Comparison of ENCODE assay signal across 1 cellular context in the genomic region with DNA sequence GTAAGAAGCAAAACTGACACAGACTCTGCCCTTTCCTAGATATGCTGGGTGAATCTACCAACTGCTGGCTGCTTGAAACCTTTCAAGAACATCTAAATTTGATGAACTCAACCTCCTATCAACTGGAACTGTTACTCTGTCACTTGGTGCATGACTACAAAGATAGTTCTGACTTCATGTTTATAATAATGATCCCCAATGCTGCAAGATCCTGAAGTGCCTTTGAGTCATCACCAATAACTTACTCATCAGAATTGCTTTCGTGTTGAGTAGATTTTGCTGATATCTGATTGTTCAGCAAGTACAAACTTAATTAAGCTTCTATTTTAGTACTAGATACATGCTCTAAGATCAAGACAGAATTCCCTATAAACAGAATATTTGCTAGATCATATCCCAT.
TF ChIP-seq lines count a peak whose summit lies in the region.

No MANE protein-coding gene starts in this region.

TF ChIP-seq in K562, 482 proteins besides CTCF, POLR2A, EP300 and RAD21:
- TF ChIP-seq TRIM24 (IDR thresholded peaks at IDR 0.05) (peak; percentile 19 to 72; a peak in 2 of 4 replicates), CUX1 (CRISPR knock-in tag; IDR thresholded peaks at IDR 0.05) (no peak), MAFG (tag; conservative IDR thresholded peaks at IDR 0.05) (0 out of 2 replicates have a peak, but pooled peaks have one; percentile 6), ATF3 (IDR thresholded peaks at IDR 0.05) (peak; percentile 80), ATF3 (CRISPR knock-in tag; conservative IDR thresholded peaks at IDR 0.05) (no peak), FOSL1 (tag; conservative IDR thresholded peaks at IDR 0.05) (peak; percentile 77), HOXB6 (CRISPR knock-in tag; IDR thresholded peaks at IDR 0.05; ENCODE audit: borderline replicate concordance) (no peak), CEBPG (CRISPR knock-in tag; IDR thresholded peaks at IDR 0.05) (no peak), CEBPG (tag; conservative IDR thresholded peaks at IDR 0.05 in 1 of 2, IDR thresholded peaks at IDR 0.05 in 1 of 2) (peak in 1 of 2 experiments; percentile 62; a peak in 1 of 4 replicates), CEBPB (tag; IDR thresholded peaks at IDR 0.05) (no peak), MED1 (CRISPR knock-in tag; IDR thresholded peaks at IDR 0.05; ENCODE audit: borderline replicate concordance) (no peak), SMAD4 (CRISPR knock-in tag; conservative IDR thresholded peaks at IDR 0.05) (no peak), JUN (IDR thresholded peaks at IDR 0.05; ENCODE audit: borderline replicate concordance, low read depth, low read length) (0 out of 2 replicates have a peak, but pooled peaks have one; percentile 48), JUN (CRISPR knock-in tag; IDR thresholded peaks at IDR 0.05; ENCODE audit: borderline replicate concordance) (no peak), C11orf30 (IDR thresholded peaks at IDR 0.05; ENCODE audit: low read depth) (peak; percentile 14; the same call in 1 of the 2 replicates), ZNF583 (CRISPR knock-in tag; IDR thresholded peaks at IDR 0.05) (no peak)
TF ChIP-seq in K562: peak in this region for 7.
